In genomic region chr1:210978316-210978993, GRCh38 we compare ENCODE assay signal across 22 cellular contexts.
DNase-seq lines count a peak whose midpoint lies in the region; ATAC-seq and TF ChIP-seq lines count a peak whose summit lies in the region.
"Had no signal": no experiment of that assay in that cellular context is flagged by ENCODE, and none has a peak within 500 bp of the region (broad histone marks: within the 10 kb centered on the region; RNA-seq: fewer than 3 reads in every experiment).

No MANE protein-coding gene starts in this region.

- in situ Hi-C loops in ACHN (cut with HindIII; ENCODE audit: low pct_ligation_motif_present, low pct_unique_long_range_greater_than_20kb, low sequenced_read_pairs), result no loop called here

- peaks cover 25% of the 10 kb centered on the region for H3K4me1 Mint-ChIP-seq in chondrocyte (ENCODE audit: low read depth)
- H3K4me1 Mint-ChIP-seq in activated CD8-positive, alpha-beta T cell treated with anti-CD3 and anti-CD28 coated beads for 36 hours (ENCODE audit: low read depth), result no peaks in the 10 kb centered on the region
- H3K4me1 Mint-ChIP-seq in CD8-positive, alpha-beta memory T cell, result no peaks in the 10 kb centered on the region
- H3K4me1 Mint-ChIP-seq: H9 had no signal

- peak overlapping the region; percentile 42 for H3K27ac Mint-ChIP-seq in chondrocyte (ENCODE audit: unreplicated experiment)
- H3K27ac Mint-ChIP-seq in activated CD8-positive, alpha-beta T cell treated with anti-CD3 and anti-CD28 coated beads for 36 hours, result no peak overlapping the region
- H3K27ac Mint-ChIP-seq in CD8-positive, alpha-beta memory T cell, result no peak overlapping the region
- H3K27ac Mint-ChIP-seq: H9 had no signal

- CTCF ChIA-PET in activated CD8-positive, alpha-beta T cell treated with anti-CD3 and anti-CD28 coated beads for 36 hours (lab: Charles Lee), result no interaction called here
- CTCF ChIA-PET in CD8-positive, alpha-beta memory T cell (lab: Charles Lee), result no interaction called here

- no peaks in the 10 kb centered on the region for H3K4me1 ChIP-seq in CD8-positive, alpha-beta memory T cell (ENCODE audit: insufficient read depth, low read length)
- H3K4me1 ChIP-seq: adrenal gland, SJCRH30 had no signal

- H3K9me3 Mint-ChIP-seq in chondrocyte (ENCODE audit: low read depth), result peaks cover 3% of the 10 kb centered on the region
- H3K9me3 Mint-ChIP-seq in activated CD8-positive, alpha-beta T cell treated with anti-CD3 and anti-CD28 coated beads for 36 hours, result peaks cover 5% of the 10 kb centered on the region
- peaks cover 2 to 9% (median 5%) of the 10 kb centered on the region in 5 donors for H3K9me3 Mint-ChIP-seq in CD8-positive, alpha-beta memory T cell

- H3K36me3 ChIP-seq in CD8-positive, alpha-beta memory T cell (ENCODE audit: insufficient read depth, low read length), result no peaks in the 10 kb centered on the region
- H3K36me3 ChIP-seq: adrenal gland, SJCRH30 had no signal

- ATAC-seq in GM21423 (IDR thresholded peaks at IDR 0.05; ENCODE audit: unreplicated experiment), result peak; percentile 86
- ATAC-seq in HG03354 (IDR thresholded peaks at IDR 0.05; ENCODE audit: poor library complexity, severe bottlenecking, unreplicated experiment), result peak; percentile 93
- ATAC-seq in activated CD8-positive, alpha-beta T cell treated with anti-CD3 and anti-CD28 coated beads for 36 hours, result no peak
- ATAC-seq: left ventricle myocardium superior had no signal

- H3K9me3 ChIP-seq in CD8-positive, alpha-beta memory T cell (ENCODE audit: low read length), result no peaks in the 10 kb centered on the region
- H3K9me3 ChIP-seq: SJCRH30 had no signal

- no peak overlapping the region for H3K27ac ChIP-seq in CD8-positive, alpha-beta memory T cell (ENCODE audit: low read depth, low read length)
- H3K27ac ChIP-seq: adrenal gland, C4-2B, PC-9, SJCRH30 had no signal

- no peaks in the 10 kb centered on the region for H3K27me3 ChIP-seq in CD8-positive, alpha-beta memory T cell (ENCODE audit: insufficient read depth, low read length, poor library complexity, severe bottlenecking)
- H3K27me3 ChIP-seq: adrenal gland, SJCRH30 had no signal

- no peaks in the 10 kb centered on the region for H3K27me3 Mint-ChIP-seq in chondrocyte (ENCODE audit: low read depth)
- H3K27me3 Mint-ChIP-seq in activated CD8-positive, alpha-beta T cell treated with anti-CD3 and anti-CD28 coated beads for 36 hours, result peaks cover 1% of the 10 kb centered on the region
- peaks cover 6 to 13% of the 10 kb centered on the region in 2 donors for H3K27me3 Mint-ChIP-seq in CD8-positive, alpha-beta memory T cell

- no peak overlapping the region for H3K4me3 Mint-ChIP-seq in chondrocyte (ENCODE audit: unreplicated experiment)
- H3K4me3 Mint-ChIP-seq in activated CD8-positive, alpha-beta T cell treated with anti-CD3 and anti-CD28 coated beads for 36 hours, result no peak overlapping the region
- H3K4me3 Mint-ChIP-seq in CD8-positive, alpha-beta memory T cell, result no peak overlapping the region
- H3K4me3 Mint-ChIP-seq: H9 had no signal

- DNase-seq in ACHN (peak; percentile 88), chondrocyte (ENCODE audit: low spot score) (no peak), germinal center (ENCODE audit: low spot score) (no peak), amygdala (lab: John Stamatoyannopoulos, UW) (no peak)
- DNase-seq in activated CD8-positive, alpha-beta T cell treated with anti-CD3 and anti-CD28 coated beads for 36 hours, result no peak
- DNase-seq in CD8-positive, alpha-beta memory T cell, result no peak
- DNase-seq: activated gamma-delta T cell treated with Interleukin-2 at 50 U/mL for 16 hours; activated T-cell treated with anti-CD3 and anti-CD28 coated beads for 4 hours; adrenal gland; caudate nucleus; H9; left ventricle myocardium superior; NCI-H1436; NCI-H82; occipital lobe; PC-9; retina; SJCRH30; stimulated activated CD8-positive, alpha-beta memory T cell treated with anti-CD3 and anti-CD28 coated beads, Interleukin-4, amount 100 ng/mL, for 48 hours had no signal

- POLR2A ChIA-PET in activated CD8-positive, alpha-beta T cell treated with anti-CD3 and anti-CD28 coated beads for 36 hours (lab: Charles Lee), result no interaction called here
- POLR2A ChIA-PET in CD8-positive, alpha-beta memory T cell (lab: Charles Lee), result no interaction called here

- H3K36me3 Mint-ChIP-seq in chondrocyte (ENCODE audit: low read depth), result no peaks in the 10 kb centered on the region
- no peaks in the 10 kb centered on the region for H3K36me3 Mint-ChIP-seq in activated CD8-positive, alpha-beta T cell treated with anti-CD3 and anti-CD28 coated beads for 36 hours (ENCODE audit: low read depth)
- H3K36me3 Mint-ChIP-seq in CD8-positive, alpha-beta memory T cell, result no peaks in the 10 kb centered on the region

- no peak for TF ChIP-seq CTCF in chondrocyte (IDR thresholded peaks at IDR 0.05)
- no peak for TF ChIP-seq CTCF in activated CD8-positive, alpha-beta T cell treated with anti-CD3 and anti-CD28 coated beads for 36 hours (IDR thresholded peaks at IDR 0.05)

- intact Hi-C loops in activated CD8-positive, alpha-beta T cell treated with anti-CD3 and anti-CD28 coated beads for 36 hours (cut with micrococcal nuclease), result no loop called here

- H3K4me3 ChIP-seq in CD8-positive, alpha-beta memory T cell (ENCODE audit: low read length), result no peak overlapping the region
- H3K4me3 ChIP-seq: adrenal gland, PC-9, SJCRH30 had no signal
